Comparison of ENCODE assay signal across 17 cellular contexts in genomic region chr2:5976626-5977025, GRCh38.
"Had no signal": no experiment of that assay in that cellular context is flagged by ENCODE, and none has a peak within 500 bp of the region (broad histone marks: within the 10 kb centered on the region; RNA-seq: fewer than 3 reads in every experiment).

No MANE protein-coding gene starts in this region.

- H3K27me3 ChIP-seq: ovary, right atrium auricular region had no signal

- H3K9me3 ChIP-seq: heart left ventricle, left ventricle myocardium inferior, lower lobe of right lung, ovary, right atrium auricular region had no signal

- ATAC-seq: heart left ventricle; lower lobe of right lung; naive thymus-derived CD4-positive, alpha-beta T cell had no signal

- H3K36me3 ChIP-seq: heart left ventricle, left ventricle myocardium inferior, lower lobe of right lung, ovary, right atrium auricular region had no signal

- H3K27ac ChIP-seq: coronary artery, heart left ventricle, left ventricle myocardium inferior, lower lobe of right lung, ovary, right atrium auricular region had no signal

- H3K4me3 ChIP-seq: coronary artery, dorsolateral prefrontal cortex, heart left ventricle, left ventricle myocardium inferior, lower lobe of right lung, ovary, right atrium auricular region had no signal

- DNase-seq: dorsolateral prefrontal cortex; effector CD8-positive, alpha-beta T cell; heart left ventricle; hypothalamus; islet precursor cell; left ventricle myocardium inferior; lower lobe of right lung; naive thymus-derived CD4-positive, alpha-beta T cell; nephron progenitor cell; nucleus accumbens; ovary; small intestine; stimulated activated CD4-positive, alpha-beta T cell treated with anti-CD3 and anti-CD28 coated beads, Interleukin-2, amount 100 ng/mL, for 48 hours; stimulated activated naive CD4-positive, alpha-beta T cell treated with Interleukin-2 at 50 U/mL for 16 hours; trophoblast cell had no signal

- H3K4me1 ChIP-seq: left ventricle myocardium inferior, lower lobe of right lung, right atrium auricular region had no signal
